20 cellular contexts compared by ENCODE assay signal in genomic region chr6:1697688-1698351, GRCh38.
"Had no signal": no experiment of that assay in that cellular context is flagged by ENCODE, and none has a peak within 500 bp of the region (broad histone marks: within the 10 kb centered on the region; RNA-seq: fewer than 3 reads in every experiment).

No MANE protein-coding gene starts in this region.

- H3K9me3 ChIP-seq: esophagus muscularis mucosa, prostate gland, thyroid gland had no signal

- H3K4me1 Mint-ChIP-seq: activated T-helper 17 cell treated with anti-CD3 and anti-CD28 coated beads, Interleukin-2, amount 50 U/mL, for 72 hours had no signal

- H3K9me3 Mint-ChIP-seq: activated T-cell treated with anti-CD3 and anti-CD28 coated beads, Interleukin-2, amount 50 U/mL, for 24 hours; neural crest cell; T-helper 2 cell treated with Interferon-gamma antibody and Interleukin-4, amounts not matched to agents 5 μg/mL and 100 μg/mL, for 36 hours had no signal

- H3K27ac Mint-ChIP-seq: activated naive CD4-positive, alpha-beta T cell treated with anti-CD3 and anti-CD28 coated beads, Interleukin-2, amount 50 U/mL, for 72 hours; activated T-cell treated with anti-CD3 and anti-CD28 coated beads, Interleukin-2, amount 50 U/mL, for 24 hours; activated T-helper 17 cell treated with anti-CD3 and anti-CD28 coated beads, Interleukin-2, amount 50 U/mL, for 72 hours; naive thymus-derived CD4-positive, alpha-beta T cell; T-helper 2 cell treated with Interferon-gamma antibody and Interleukin-4, amounts not matched to agents 5 μg/mL and 100 μg/mL, for 36 hours had no signal

- H3K4me3 Mint-ChIP-seq: activated T-cell treated with anti-CD3 and anti-CD28 coated beads, Interleukin-2, amount 50 U/mL, for 24 hours; activated T-helper 17 cell treated with anti-CD3 and anti-CD28 coated beads, Interleukin-2, amount 50 U/mL, for 72 hours; naive thymus-derived CD4-positive, alpha-beta T cell; neural crest cell; T-helper 2 cell treated with Interferon-gamma antibody and Interleukin-4, amounts not matched to agents 5 μg/mL and 100 μg/mL, for 36 hours had no signal

- H2AFZ ChIP-seq: hepatocyte had no signal

- H3K4me3 ChIP-seq: coronary artery, esophagus muscularis mucosa, hepatocyte, left ventricle myocardium inferior, prostate gland, thyroid gland had no signal

- H3K27me3 ChIP-seq: esophagus muscularis mucosa, hepatocyte, thyroid gland had no signal

- H3K36me3 ChIP-seq: esophagus muscularis mucosa, left ventricle myocardium inferior, prostate gland, thyroid gland had no signal

- H3K27ac ChIP-seq: esophagus muscularis mucosa, hepatocyte, left ventricle myocardium inferior, prostate gland, thyroid gland had no signal

- DNase-seq: activated CD8-positive, alpha-beta memory T cell treated with anti-CD3 and anti-CD28 coated beads, Interleukin-2, amount 50 U/mL, for 4 hours; activated T-cell treated with anti-CD3 and anti-CD28 coated beads, Interleukin-2, amount 50 U/mL, for 24 hours; aorta; glutamatergic neuron; kidney glomerular epithelial cell; left ventricle myocardium inferior; naive thymus-derived CD4-positive, alpha-beta T cell; stimulated activated CD4-positive, alpha-beta T cell treated with anti-CD3 and anti-CD28 coated beads, Interleukin-4, amount 100 ng/mL, for 24 hours; stimulated activated naive CD8-positive, alpha-beta T cell treated with anti-CD3 and anti-CD28 coated beads, Interleukin-15, Interleukin-2, amounts not matched to agents 100 U/mL and 50 U/mL, for 24 hours; thyroid gland had no signal

- H3K4me2 ChIP-seq: hepatocyte had no signal

- H3K4me1 ChIP-seq: prostate gland had no signal

- H3K27me3 Mint-ChIP-seq: activated T-cell treated with anti-CD3 and anti-CD28 coated beads, Interleukin-2, amount 50 U/mL, for 24 hours; activated T-helper 17 cell treated with anti-CD3 and anti-CD28 coated beads, Interleukin-2, amount 50 U/mL, for 72 hours; naive thymus-derived CD4-positive, alpha-beta T cell had no signal

- H3K79me2 ChIP-seq: hepatocyte had no signal

- FAIRE-seq: bronchial epithelial cell, frontal cortex had no signal

- ATAC-seq: activated naive CD4-positive, alpha-beta T cell treated with anti-CD3 and anti-CD28 coated beads, Interleukin-2, amount 50 U/mL, for 72 hours; activated T-helper 17 cell treated with anti-CD3 and anti-CD28 coated beads, Interleukin-2, amount 50 U/mL, for 72 hours; naive thymus-derived CD4-positive, alpha-beta T cell; stimulated activated naive CD8-positive, alpha-beta T cell treated with anti-CD3 and anti-CD28 coated beads, Interleukin-15, Interleukin-2, amounts not matched to agents 100 U/mL and 50 U/mL, for 24 hours had no signal
